26 cellular contexts compared by ENCODE assay signal in genomic region chr7:6917258-6917657, GRCh38.
DNase-seq lines count a peak whose midpoint lies in the region.
"Had no signal": no experiment of that assay in that cellular context is flagged by ENCODE, and none has a peak within 500 bp of the region (broad histone marks: within the 10 kb centered on the region; RNA-seq: fewer than 3 reads in every experiment).

No MANE protein-coding gene starts in this region.

- DNase-seq in NCI-H1417 (lab: John Stamatoyannopoulos, UW) (peak; percentile 26 to 92 (median 71)), NCI-H1417 treated with DMSO at 0.1 percent for 48 hours (lab: John Stamatoyannopoulos, UW) (no peak), COLO668 (lab: John Stamatoyannopoulos, UW; ENCODE audit: unreplicated experiment) (peak; percentile 72), NCI-H146 treated with DMSO at 0.1 percent for 48 hours (lab: John Stamatoyannopoulos, UW; ENCODE audit: unreplicated experiment) (peak; percentile 5), NCI-H82 (lab: John Stamatoyannopoulos, UW) (peak; percentile 72), DMS53 (lab: John Stamatoyannopoulos, UW) (no peak), ureter (ENCODE audit: low spot score) (no peak)
- DNase-seq in T-helper 2 cell treated with Interferon-gamma antibody and Interleukin-4, amounts not matched to agents 5 μg/mL and 100 μg/mL, for 36 hours (ENCODE audit: low spot score): no peak
- DNase-seq: activated CD4-positive, alpha-beta memory T cell treated with anti-CD3 and anti-CD28 coated beads for 36 hours; activated CD4-positive, CD25-positive, alpha-beta regulatory T cell treated with anti-CD3 and anti-CD28 coated beads, Interleukin-2, amount 50 U/mL, for 72 hours; activated naive CD4-positive, alpha-beta T cell treated with Interleukin-2 at 50 U/mL for 16 hours; activated T-cell treated with anti-CD3 and anti-CD28 coated beads, Interleukin-2, amount 50 U/mL, for 72 hours; Calu3; central memory CD4-positive, alpha-beta T cell; cortex of kidney; effector memory CD4-positive, alpha-beta T cell; GOT3; HFFc6; immature natural killer cell; left colon; NCI-H187; NCI-H526; stimulated activated CD4-positive, alpha-beta T cell treated with anti-CD3 and anti-CD28 coated beads, Interleukin-4, amount 100 ng/mL, for 1 hour; stomach had no signal

- H3K36me3 Mint-ChIP-seq in T-helper 2 cell treated with Interferon-gamma antibody and Interleukin-4, amounts not matched to agents 5 μg/mL and 100 μg/mL, for 36 hours (ENCODE audit: low read depth): no peaks in the 10 kb centered on the region
- H3K36me3 Mint-ChIP-seq: activated CD4-positive, alpha-beta memory T cell treated with anti-CD3 and anti-CD28 coated beads for 36 hours; CD14-positive monocyte; immature natural killer cell had no signal

- no peaks in the 10 kb centered on the region for H3K9me3 Mint-ChIP-seq in T-helper 2 cell treated with Interferon-gamma antibody and Interleukin-4, amounts not matched to agents 5 μg/mL and 100 μg/mL, for 36 hours
- H3K9me3 Mint-ChIP-seq: activated CD4-positive, alpha-beta memory T cell treated with anti-CD3 and anti-CD28 coated beads for 36 hours; immature natural killer cell; nephron had no signal

- no peak overlapping the region for H3K27ac Mint-ChIP-seq in T-helper 2 cell treated with Interferon-gamma antibody and Interleukin-4, amounts not matched to agents 5 μg/mL and 100 μg/mL, for 36 hours
- H3K27ac Mint-ChIP-seq: activated CD4-positive, alpha-beta memory T cell treated with anti-CD3 and anti-CD28 coated beads for 36 hours; activated T-cell treated with anti-CD3 and anti-CD28 coated beads, Interleukin-2, amount 50 U/mL, for 72 hours; CD14-positive monocyte; HFFc6; immature natural killer cell; nephron had no signal

- H3K4me3 Mint-ChIP-seq in T-helper 2 cell treated with Interferon-gamma antibody and Interleukin-4, amounts not matched to agents 5 μg/mL and 100 μg/mL, for 36 hours: no peak overlapping the region
- H3K4me3 Mint-ChIP-seq: activated CD4-positive, alpha-beta memory T cell treated with anti-CD3 and anti-CD28 coated beads for 36 hours; activated T-cell treated with anti-CD3 and anti-CD28 coated beads, Interleukin-2, amount 50 U/mL, for 72 hours; CD14-positive monocyte; HFFc6; immature natural killer cell; nephron had no signal

- no peaks in the 10 kb centered on the region for H3K27me3 Mint-ChIP-seq in T-helper 2 cell treated with Interferon-gamma antibody and Interleukin-4, amounts not matched to agents 5 μg/mL and 100 μg/mL, for 36 hours (ENCODE audit: low read depth)
- H3K27me3 Mint-ChIP-seq: activated CD4-positive, alpha-beta memory T cell treated with anti-CD3 and anti-CD28 coated beads for 36 hours had no signal

- no peaks in the 10 kb centered on the region for H3K4me1 Mint-ChIP-seq in T-helper 2 cell treated with Interferon-gamma antibody and Interleukin-4, amounts not matched to agents 5 μg/mL and 100 μg/mL, for 36 hours (ENCODE audit: low read depth)
- H3K4me1 Mint-ChIP-seq: CD14-positive monocyte, immature natural killer cell, nephron had no signal

Comparison
In these comparisons a context has a peak if more than half of its experiments do, and no peak if none do; other contexts are left out.
1. DNase-seq: peak in NCI-H1417 (3 of 3), COLO668 (single experiment), NCI-H146 treated with DMSO at 0.1 percent for 48 hours (single experiment) and NCI-H82 (single experiment); none in NCI-H1417 treated with DMSO at 0.1 percent for 48 hours (single experiment), DMS53 (single experiment), ureter (single experiment) and T-helper 2 cell treated with Interferon-gamma antibody and Interleukin-4, amounts not matched to agents 5 μg/mL and 100 μg/mL, for 36 hours (single experiment).